ENCODE assay signal across 1 cellular context in genomic region chr11:129278586-129279319, GRCh38.
TF ChIP-seq lines count a peak whose summit lies in the region.

No MANE protein-coding gene starts in this region.

TF ChIP-seq in HepG2, 621 proteins besides CTCF, POLR2A, EP300 and RAD21 (continued from another document and continues in another):
- TF ChIP-seq GRHL1 (CRISPR knock-in tag; conservative IDR thresholded peaks at IDR 0.05) = no peak
- no peak for TF ChIP-seq XBP1 (CRISPR knock-in tag; IDR thresholded peaks at IDR 0.05)
- TF ChIP-seq SRSF9 (IDR thresholded peaks at IDR 0.05; ENCODE audit: borderline replicate concordance, insufficient read depth, low read depth, low read length, poor library complexity, severe bottlenecking) = no peak
- TF ChIP-seq ZNF576 (CRISPR knock-in tag; IDR thresholded peaks at IDR 0.05) = no peak
- no peak for TF ChIP-seq FOXJ3 (CRISPR knock-in tag; IDR thresholded peaks at IDR 0.05; ENCODE audit: borderline replicate concordance)
- no peak for TF ChIP-seq PITX1 (CRISPR knock-in tag; IDR thresholded peaks at IDR 0.05)
- no peak for TF ChIP-seq MED8 (CRISPR knock-in tag; IDR thresholded peaks at IDR 0.05; ENCODE audit: insufficient replicate concordance)
- TF ChIP-seq ZNF337 (CRISPR knock-in tag; IDR thresholded peaks at IDR 0.05; ENCODE audit: borderline replicate concordance, low read depth) = no peak
- TF ChIP-seq CREB3 (CRISPR knock-in tag; IDR thresholded peaks at IDR 0.05) = no peak
- no peak for TF ChIP-seq ZNF235 (CRISPR knock-in tag; IDR thresholded peaks at IDR 0.05; ENCODE audit: borderline replicate concordance)
- TF ChIP-seq ZNF75D (CRISPR knock-in tag; IDR thresholded peaks at IDR 0.05; ENCODE audit: borderline replicate concordance) = no peak
- no peak for TF ChIP-seq PPARG (CRISPR knock-in tag; conservative IDR thresholded peaks at IDR 0.05)
- TF ChIP-seq SRF (IDR thresholded peaks at IDR 0.05; ENCODE audit: low read depth, low read length) = no peak
- TF ChIP-seq ZNF275 (CRISPR knock-in tag; IDR thresholded peaks at IDR 0.05; ENCODE audit: borderline replicate concordance) = no peak
- no peak for TF ChIP-seq ZNF549 (CRISPR knock-in tag; IDR thresholded peaks at IDR 0.05)
- TF ChIP-seq BCLAF1 (IDR thresholded peaks at IDR 0.05) = no peak
- no peak for TF ChIP-seq MAFF (IDR thresholded peaks at IDR 0.05; ENCODE audit: low read depth, low read length)
- TF ChIP-seq RFX1 (IDR thresholded peaks at IDR 0.05) = no peak
- TF ChIP-seq STAT6 (CRISPR knock-in tag; IDR thresholded peaks at IDR 0.05; ENCODE audit: borderline replicate concordance) = no peak
- TF ChIP-seq ZNF563 (CRISPR knock-in tag; IDR thresholded peaks at IDR 0.05) = 0 out of 2 replicates have a peak, but pooled peaks have one; percentile 34
- TF ChIP-seq ARID3A (IDR thresholded peaks at IDR 0.05; ENCODE audit: low read depth, low read length) = no peak
- no peak for TF ChIP-seq NR0B2 (CRISPR knock-in tag; IDR thresholded peaks at IDR 0.05)
- 0 out of 4 replicates have a peak, but pooled peaks of 1 of the 2 experiments have one; percentile 19 for TF ChIP-seq HMGXB4 (CRISPR knock-in tag; IDR thresholded peaks at IDR 0.05; ENCODE audit: borderline replicate concordance in 1 of 2, low read depth in 1 of 2)
- 0 out of 2 replicates have a peak, but pooled peaks have one; percentile 9 for TF ChIP-seq ZNF766 (CRISPR knock-in tag; IDR thresholded peaks at IDR 0.05; ENCODE audit: borderline replicate concordance)
- TF ChIP-seq CBFB (CRISPR knock-in tag; IDR thresholded peaks at IDR 0.05) = no peak
- peak; percentile 40; the same call in 1 of the 2 replicates for TF ChIP-seq ZFY (CRISPR knock-in tag; IDR thresholded peaks at IDR 0.05)
- TF ChIP-seq ZNF18 (CRISPR knock-in tag; IDR thresholded peaks at IDR 0.05; ENCODE audit: insufficient replicate concordance) = no peak
- no peak for TF ChIP-seq TSC22D2 (CRISPR knock-in tag; IDR thresholded peaks at IDR 0.05; ENCODE audit: borderline replicate concordance)
- no peak for TF ChIP-seq ZNF24 (IDR thresholded peaks at IDR 0.05)
- 0 out of 2 replicates have a peak, but pooled peaks have one; percentile 37 for TF ChIP-seq ZNF547 (CRISPR knock-in tag; IDR thresholded peaks at IDR 0.05)
- no peak for TF ChIP-seq REL (CRISPR knock-in tag; conservative IDR thresholded peaks at IDR 0.05)
- TF ChIP-seq ASH2L (IDR thresholded peaks at IDR 0.05; ENCODE audit: insufficient read length, low read depth, low read length) = no peak
- TF ChIP-seq SIX1 (CRISPR knock-in tag; IDR thresholded peaks at IDR 0.05; ENCODE audit: borderline replicate concordance) = no peak
- 0 out of 2 replicates have a peak, but pooled peaks have one; percentile 25 for TF ChIP-seq SAP130 (CRISPR knock-in tag; IDR thresholded peaks at IDR 0.05; ENCODE audit: low read depth)
- TF ChIP-seq ELK4 (CRISPR knock-in tag; IDR thresholded peaks at IDR 0.05; ENCODE audit: borderline replicate concordance) = no peak
- TF ChIP-seq ZNF691 (CRISPR knock-in tag; IDR thresholded peaks at IDR 0.05; ENCODE audit: borderline replicate concordance, low read depth) = no peak
- TF ChIP-seq TCF12 (IDR thresholded peaks at IDR 0.05) = no peak
- no peak for TF ChIP-seq TCF12 (CRISPR knock-in tag; IDR thresholded peaks at IDR 0.05)
- no peak for TF ChIP-seq MEF2D (CRISPR knock-in tag; IDR thresholded peaks at IDR 0.05)
- TF ChIP-seq RFXANK (CRISPR knock-in tag; IDR thresholded peaks at IDR 0.05) = no peak
- no peak for TF ChIP-seq HNF1B (CRISPR knock-in tag; IDR thresholded peaks at IDR 0.05)
